25 cellular contexts compared by ENCODE assay signal in the genomic region with DNA sequence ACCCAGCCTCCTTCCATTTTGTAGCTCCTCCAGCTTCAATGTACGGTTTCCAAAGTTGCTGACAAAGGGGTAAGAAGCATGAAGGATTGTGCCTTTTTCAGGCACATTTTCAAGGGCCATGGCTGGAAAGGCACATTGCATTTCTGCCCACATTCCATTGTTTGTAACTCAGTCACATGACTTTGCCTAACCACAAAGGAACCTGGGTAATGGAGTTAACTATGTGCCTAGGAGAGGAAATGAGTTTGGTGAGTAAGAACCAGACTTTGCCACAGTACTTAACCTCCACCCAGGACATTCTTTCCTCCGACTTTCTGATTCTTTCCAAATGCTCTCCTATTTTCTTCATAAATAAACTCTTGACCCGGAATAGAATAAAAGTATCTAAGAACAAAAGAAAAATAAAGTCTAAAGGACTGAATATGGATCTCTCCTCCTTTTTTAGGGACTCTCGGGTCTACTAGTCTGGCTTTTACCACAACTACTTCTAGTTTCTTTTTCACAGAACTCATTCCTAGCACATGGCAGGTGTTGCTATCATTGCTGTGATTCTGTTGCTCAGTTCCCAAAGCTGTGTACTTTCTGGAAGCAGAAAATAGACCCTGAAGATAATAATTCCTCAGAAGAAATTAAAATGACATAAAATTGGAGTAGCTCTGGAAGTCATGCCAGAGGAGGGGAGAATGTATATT.
DNase-seq lines count a peak whose midpoint lies in the region; ATAC-seq, FAIRE-seq and TF ChIP-seq lines count a peak whose summit lies in the region.
"Had no signal": no experiment of that assay in that cellular context is flagged by ENCODE, and none has a peak within 500 bp of the region (broad histone marks: within the 10 kb centered on the region; RNA-seq: fewer than 3 reads in every experiment).

No MANE protein-coding gene starts in this region.

- H3K9me3 Mint-ChIP-seq in WTC11: no peaks in the 10 kb centered on the region
- H3K9me3 Mint-ChIP-seq in activated naive CD8-positive, alpha-beta T cell treated with anti-CD3 and anti-CD28 coated beads, Interleukin-2, amount 50 U/mL, for 24 hours: no peaks in the 10 kb centered on the region
- H3K9me3 Mint-ChIP-seq: CD4-positive, alpha-beta T cell; naive thymus-derived CD8-positive, alpha-beta T cell had no signal

- no peaks in the 10 kb centered on the region for H3K9me1 ChIP-seq in keratinocyte (ENCODE audit: control insufficient read depth, extremely low read depth, insufficient read depth, low read length)

- H3K4me1 Mint-ChIP-seq in WTC11: no peaks in the 10 kb centered on the region; the same call in 1 of the 2 replicates
- H3K4me1 Mint-ChIP-seq in activated naive CD8-positive, alpha-beta T cell treated with anti-CD3 and anti-CD28 coated beads, Interleukin-2, amount 50 U/mL, for 24 hours: no peaks in the 10 kb centered on the region

- H4K20me1 ChIP-seq in DND-41 (ENCODE audit: insufficient read depth, low read length) (no peaks in the 10 kb centered on the region), keratinocyte (ENCODE audit: control insufficient read depth, extremely low read depth, insufficient read depth, low read length) (no peaks in the 10 kb centered on the region)

- H3K36me3 Mint-ChIP-seq in WTC11: no peaks in the 10 kb centered on the region
- H3K36me3 Mint-ChIP-seq in activated naive CD8-positive, alpha-beta T cell treated with anti-CD3 and anti-CD28 coated beads, Interleukin-2, amount 50 U/mL, for 24 hours (ENCODE audit: low read depth): no peaks in the 10 kb centered on the region
- H3K36me3 Mint-ChIP-seq: naive thymus-derived CD8-positive, alpha-beta T cell had no signal

- H3K27me3 ChIP-seq in DND-41 (ENCODE audit: insufficient read depth, low read length, poor library complexity) (no peaks in the 10 kb centered on the region), keratinocyte (ENCODE audit: control insufficient read depth, extremely low read depth, insufficient read depth, low read length) (no peaks in the 10 kb centered on the region)
- H3K27me3 ChIP-seq: Peyer's patch had no signal

- H3K4me1 ChIP-seq in DND-41 (ENCODE audit: insufficient read depth, low read length) (peaks cover 18% of the 10 kb centered on the region), keratinocyte (ENCODE audit: control insufficient read depth, extremely low read depth, insufficient read depth, low read length) (no peaks in the 10 kb centered on the region)
- H3K4me1 ChIP-seq: Peyer's patch had no signal

- no peak overlapping the region for H3K4me3 Mint-ChIP-seq in WTC11
- H3K4me3 Mint-ChIP-seq in activated naive CD8-positive, alpha-beta T cell treated with anti-CD3 and anti-CD28 coated beads, Interleukin-2, amount 50 U/mL, for 24 hours: no peak overlapping the region
- H3K4me3 Mint-ChIP-seq: CD4-positive, alpha-beta T cell; HFFc6; naive thymus-derived CD8-positive, alpha-beta T cell had no signal

- ATAC-seq in DND-41 (ENCODE audit: insufficient read depth, low read depth) (peak; percentile 58; the same call in 1 of the 3 replicates), HG03432 (IDR thresholded peaks at IDR 0.05; ENCODE audit: unreplicated experiment) (peak; percentile 42), WTC11 (no peak), HG03280 (IDR thresholded peaks at IDR 0.05; ENCODE audit: unreplicated experiment) (no peak)
- ATAC-seq in activated naive CD8-positive, alpha-beta T cell treated with anti-CD3 and anti-CD28 coated beads, Interleukin-2, amount 50 U/mL, for 24 hours: no peak
- ATAC-seq: esophagus mucosa; naive thymus-derived CD8-positive, alpha-beta T cell had no signal

- H3K4me2 ChIP-seq in DND-41 (ENCODE audit: insufficient read depth, low read length) (no peak overlapping the region), keratinocyte (ENCODE audit: control insufficient read depth, extremely low read depth, insufficient read depth, low read depth, low read length) (no peak overlapping the region)

- FAIRE-seq in keratinocyte (lab: Jason Lieb, UNC): peak; percentile 57

- H3K4me3 ChIP-seq in DND-41 (ENCODE audit: low read depth in 1 of 2, low read length in 2 of 2): no peak overlapping the region
- H3K4me3 ChIP-seq in keratinocyte (ENCODE audit: control insufficient read depth in 2 of 3, extremely low read depth in 1 of 3, insufficient read depth in 2 of 3, low read depth in 1 of 3, low read length in 3 of 3): no peak overlapping the region
- H3K4me3 ChIP-seq: Peyer's patch had no signal

- dilution Hi-C loops in keratinocyte (cut with MboI; ENCODE audit: extremely low pct_ligation_motif_present, low sequenced_read_pairs): no loop called here

- H3K27ac ChIP-seq in DND-41 (ENCODE audit: low read length) (no peak overlapping the region), keratinocyte (ENCODE audit: control insufficient read depth, insufficient read depth, low read length) (no peak overlapping the region)
- H3K27ac ChIP-seq: Peyer's patch had no signal

- H3K79me2 ChIP-seq in DND-41 (ENCODE audit: insufficient read depth, low read length) (no peaks in the 10 kb centered on the region), keratinocyte (ENCODE audit: control insufficient read depth, insufficient read depth, low read length) (no peaks in the 10 kb centered on the region)

- POLR2A ChIA-PET in WTC11 (lab: Charles Lee): interaction anchor here (0.6 kb wide), 1 partner anchor 942 kb away, joined by 5 read pairs; no protein-coding TSS in a partner anchor

- DNase-seq in DND-41 (no peak), WTC11 (ENCODE audit: low spot score) (no peak), keratinocyte (ENCODE audit: low read depth, low spot score) (no peak), COR-L47 (lab: John Stamatoyannopoulos, UW) (no peak), NCI-H524 (lab: John Stamatoyannopoulos, UW) (no peak)
- DNase-seq in activated naive CD8-positive, alpha-beta T cell treated with anti-CD3 and anti-CD28 coated beads, Interleukin-2, amount 50 U/mL, for 24 hours: no peak
- DNase-seq: activated CD4-positive, alpha-beta T cell treated with anti-CD3 and anti-CD28 coated beads, Interleukin-2, amount 50 U/mL, for 4 hours; activated naive CD4-positive, alpha-beta T cell treated with anti-CD3 and anti-CD28 coated beads, Interleukin-2, amount 50 U/mL, for 16 hours; activated T-cell treated with anti-CD3 and anti-CD28 coated beads for 4 hours; aorta; CD4-positive, alpha-beta T cell; cerebellar nuclear complex; DMS153; HFFc6; naive thymus-derived CD8-positive, alpha-beta T cell; NCI-H1092 treated with DMSO at 0.1 percent for 48 hours; NCI-H2029; NCI-H345; Peyer's patch; stimulated activated CD4-positive, alpha-beta T cell treated with anti-CD3 and anti-CD28 coated beads, Interleukin-1b, Interleukin-23, amount 100 ng/mL, for 48 hours; stimulated activated naive CD4-positive, alpha-beta T cell; T-helper 2 cell had no signal

- H3K27me3 Mint-ChIP-seq in WTC11 (ENCODE audit: low read depth): no peaks in the 10 kb centered on the region
- H3K27me3 Mint-ChIP-seq in activated naive CD8-positive, alpha-beta T cell treated with anti-CD3 and anti-CD28 coated beads, Interleukin-2, amount 50 U/mL, for 24 hours: peaks cover 10% of the 10 kb centered on the region

- TF ChIP-seq CTCF in DND-41 (IDR thresholded peaks at IDR 0.05; ENCODE audit: borderline replicate concordance, extremely low read depth, low read length, poor library complexity, severe bottlenecking) (no peak), WTC11 (IDR thresholded peaks at IDR 0.05) (no peak), keratinocyte (optimal IDR thresholded peaks at IDR 0.05 in 1 of 3, IDR thresholded peaks at IDR 0.05 in 1 of 3, conservative IDR thresholded peaks at IDR 0.05 in 1 of 3; ENCODE audit: extremely low read depth in 1 of 3, insufficient read depth in 2 of 3, low read length in 3 of 3) (no peak)

- no peaks in the 10 kb centered on the region for H3K9me3 ChIP-seq in DND-41 (ENCODE audit: insufficient read depth, low read length, severe bottlenecking)
- no peaks in the 10 kb centered on the region for H3K9me3 ChIP-seq in keratinocyte (ENCODE audit: control insufficient read depth, low read depth, low read length)
- H3K9me3 ChIP-seq: Peyer's patch had no signal

- CTCF ChIA-PET in WTC11 (lab: Charles Lee): no interaction called here

- H2AFZ ChIP-seq in DND-41 (ENCODE audit: low read depth, low read length): peak overlapping the region; percentile 44
- H2AFZ ChIP-seq in keratinocyte (ENCODE audit: control insufficient read depth, low read length): no peak overlapping the region

- H3K9ac ChIP-seq in DND-41 (ENCODE audit: low read depth, low read length) (no peak overlapping the region), keratinocyte (ENCODE audit: control insufficient read depth, extremely low read depth, insufficient read depth, low read length) (no peak overlapping the region)

- H3K36me3 ChIP-seq in DND-41 (ENCODE audit: insufficient read depth, low read length) (no peaks in the 10 kb centered on the region), keratinocyte (ENCODE audit: control insufficient read depth in 2 of 2, extremely low read depth in 1 of 2, insufficient read depth in 2 of 2, low read length in 2 of 2) (peaks cover 0 to 2% of the 10 kb centered on the region in 2 experiments)
- H3K36me3 ChIP-seq: Peyer's patch had no signal

- H3K27ac Mint-ChIP-seq in WTC11: no peak overlapping the region
- H3K27ac Mint-ChIP-seq in activated naive CD8-positive, alpha-beta T cell treated with anti-CD3 and anti-CD28 coated beads, Interleukin-2, amount 50 U/mL, for 24 hours: no peak overlapping the region
- H3K27ac Mint-ChIP-seq: CD4-positive, alpha-beta T cell; HFFc6; naive thymus-derived CD8-positive, alpha-beta T cell had no signal

TF ChIP-seq in WTC11, 78 proteins besides CTCF, POLR2A, EP300 and RAD21 (continues in another document):
- TF ChIP-seq USF2 (CRISPR knock-in tag; IDR thresholded peaks at IDR 0.05): peak; percentile 74
- no peak for TF ChIP-seq ZNF263 (CRISPR knock-in tag; IDR thresholded peaks at IDR 0.05; ENCODE audit: low read depth)
- TF ChIP-seq, protein P1, sequence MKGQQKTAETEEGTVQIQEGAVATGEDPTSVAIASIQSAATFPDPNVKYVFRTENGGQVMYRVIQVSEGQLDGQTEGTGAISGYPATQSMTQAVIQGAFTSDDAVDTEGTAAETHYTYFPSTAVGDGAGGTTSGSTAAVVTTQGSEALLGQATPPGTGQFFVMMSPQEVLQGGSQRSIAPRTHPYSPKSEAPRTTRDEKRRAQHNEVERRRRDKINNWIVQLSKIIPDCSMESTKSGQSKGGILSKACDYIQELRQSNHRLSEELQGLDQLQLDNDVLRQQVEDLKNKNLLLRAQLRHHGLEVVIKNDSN (CRISPR knock-in tag; IDR thresholded peaks at IDR 0.05): peak; percentile 65; the same call in 1 of the 2 replicates

Comparison
In these comparisons a context has a peak if more than half of its experiments do, and no peak if none do; other contexts are left out.
1. ATAC-seq: peak in DND-41 (single experiment) and HG03432 (single experiment); none in WTC11 (single experiment), HG03280 (single experiment) and activated naive CD8-positive, alpha-beta T cell treated with anti-CD3 and anti-CD28 coated beads, Interleukin-2, amount 50 U/mL, for 24 hours (single experiment).